Comparison of ENCODE assay signal across 1 cellular context in the genomic region with DNA sequence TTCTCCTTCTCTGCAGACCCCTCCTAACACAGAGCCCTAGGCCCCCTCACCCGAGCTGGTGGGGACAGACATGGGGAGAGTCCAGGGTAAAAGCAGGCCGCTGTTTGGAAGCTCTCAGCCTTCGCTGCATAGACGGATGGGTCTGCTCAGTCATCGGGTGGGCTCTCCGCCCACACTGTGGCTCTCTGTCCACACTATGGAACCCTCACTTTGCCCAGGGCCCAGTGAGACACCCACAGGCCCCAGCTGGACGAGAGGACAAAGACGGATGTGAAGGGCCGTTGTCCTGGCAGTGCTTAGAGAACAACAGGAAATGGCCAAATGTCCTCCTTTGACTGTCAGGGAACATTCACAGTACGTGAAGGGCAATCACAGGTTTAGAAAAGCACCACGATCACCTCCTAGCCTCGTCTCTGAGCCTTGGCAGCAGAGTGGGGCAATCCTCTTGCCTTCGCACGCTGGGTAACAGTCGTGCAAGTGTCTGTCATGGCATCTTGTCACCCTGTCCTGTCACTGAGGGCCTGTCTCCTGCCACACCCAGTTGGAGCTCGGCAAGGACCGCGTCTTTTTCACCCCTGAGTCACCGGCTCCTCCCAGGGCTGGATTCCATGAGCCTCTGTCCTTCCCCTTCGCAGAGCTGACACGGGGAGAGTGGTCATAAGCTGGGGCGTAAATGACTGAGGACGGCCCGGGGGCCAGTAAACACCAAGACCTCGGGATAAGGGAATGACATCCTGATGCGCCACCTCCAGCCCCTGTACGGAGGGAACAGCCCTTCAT.
TF ChIP-seq lines count a peak whose summit lies in the region.

No MANE protein-coding gene starts in this region.

TF ChIP-seq in SK-N-SH treated with all-trans-retinoic acid at 6 μM for 48 hours, 23 proteins besides CTCF, POLR2A, EP300 and RAD21 (continued from another document):
- TF ChIP-seq TSHZ2 (CRISPR knock-in tag; IDR thresholded peaks at IDR 0.05) (no peak), ESRRG (CRISPR knock-in tag; IDR thresholded peaks at IDR 0.05) (no peak)
